Comparison of ENCODE assay signal across 26 cellular contexts in the genomic region with DNA sequence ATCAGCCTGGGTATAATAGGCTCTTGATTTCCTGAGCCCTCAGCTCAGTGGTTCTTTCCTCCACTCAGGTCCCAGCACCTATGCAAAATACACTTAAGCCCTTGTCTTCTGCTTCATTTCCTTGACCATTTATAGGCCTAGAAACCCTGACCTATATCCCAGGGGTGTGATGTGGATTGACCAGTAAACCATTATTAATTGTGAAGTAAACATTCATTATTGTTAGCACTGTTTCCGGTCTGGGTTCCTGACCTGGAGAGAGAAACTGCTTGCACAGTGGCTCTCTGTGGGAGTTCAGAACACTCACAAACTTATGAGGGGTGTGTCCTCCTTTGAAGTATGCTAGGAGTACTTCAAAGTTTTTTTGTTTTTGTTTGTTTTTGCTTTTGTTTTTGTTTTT. TPM values are rescaled to one million over a fixed set of nuclear protein-coding genes. Genes with fewer than 3 reads are reported as not detected.
"Had no signal": no experiment of that assay in that cellular context is flagged by ENCODE, and none has a peak within 500 bp of the region (broad histone marks: within the 10 kb centered on the region; RNA-seq: fewer than 3 reads in every experiment).

No MANE protein-coding gene starts in this region.

- H3K4me1 ChIP-seq: colonic mucosa, esophagus muscularis mucosa, psoas muscle, sigmoid colon, testis, tibial artery had no signal

- H3K9me3 Mint-ChIP-seq: dendritic cell treated with granulocyte-macrophage colony-stimulating factor and Interleukin-4, amounts not matched to agents 40 ng/mL and 50 ng/mL, for 4 days; memory B cell; natural killer cell; stimulated activated memory B cell treated with anti-CD40 and anti-IgM and Interleukin-4, amounts not matched to agents 10 μg/mL and 1 μg/mL and 100 μg/mL, for 72 hours; type B pancreatic cell had no signal

- H3K36me3 Mint-ChIP-seq: memory B cell; natural killer cell; stimulated activated memory B cell treated with anti-CD40 and anti-IgM and Interleukin-4, amounts not matched to agents 10 μg/mL and 1 μg/mL and 100 μg/mL, for 72 hours; type B pancreatic cell had no signal

- H3K27ac Mint-ChIP-seq: dendritic cell treated with granulocyte-macrophage colony-stimulating factor and Interleukin-4, amounts not matched to agents 40 ng/mL and 50 ng/mL, for 4 days; memory B cell; natural killer cell; stimulated activated memory B cell treated with anti-CD40 and anti-IgM and Interleukin-4, amounts not matched to agents 10 μg/mL and 1 μg/mL and 100 μg/mL, for 72 hours; type B pancreatic cell had no signal

- H3K27ac ChIP-seq: colonic mucosa, esophagus muscularis mucosa, hepatocyte, ovary, psoas muscle, sigmoid colon, testis, tibial artery had no signal

- H3K4me3 Mint-ChIP-seq: dendritic cell treated with granulocyte-macrophage colony-stimulating factor and Interleukin-4, amounts not matched to agents 40 ng/mL and 50 ng/mL, for 4 days; memory B cell; natural killer cell; stimulated activated memory B cell treated with anti-CD40 and anti-IgM and Interleukin-4, amounts not matched to agents 10 μg/mL and 1 μg/mL and 100 μg/mL, for 72 hours; type B pancreatic cell had no signal

- H3K4me1 Mint-ChIP-seq: memory B cell; natural killer cell; stimulated activated memory B cell treated with anti-CD40 and anti-IgM and Interleukin-4, amounts not matched to agents 10 μg/mL and 1 μg/mL and 100 μg/mL, for 72 hours had no signal

- H3K27me3 ChIP-seq: colonic mucosa, hepatocyte, ovary, sigmoid colon, testis had no signal

- ATAC-seq: left lobe of liver; natural killer cell; psoas muscle; right cardiac atrium; stimulated activated memory B cell treated with anti-CD40 and anti-IgM and Interleukin-4, amounts not matched to agents 10 μg/mL and 1 μg/mL and 100 μg/mL, for 72 hours; stimulated activated naive CD8-positive, alpha-beta T cell treated with anti-CD3 and anti-CD28 coated beads, Interleukin-15, Interleukin-2, amounts not matched to agents 100 U/mL and 50 U/mL, for 24 hours had no signal

- DNase-seq: colonic mucosa; effector memory CD4-positive, alpha-beta T cell; foreskin melanocyte; kidney; natural killer cell; occipital lobe; ovary; posterior cingulate gyrus; psoas muscle; right cardiac atrium; sigmoid colon; stimulated activated CD4-positive, alpha-beta T cell treated with anti-CD3 and anti-CD28 coated beads, Interleukin-4, amount 100 ng/mL, for 4 hours; stimulated activated naive CD8-positive, alpha-beta T cell treated with anti-CD3 and anti-CD28 coated beads, Interleukin-15, Interleukin-2, amounts not matched to agents 100 U/mL and 50 U/mL, for 24 hours; substantia nigra; testis; tibial artery had no signal

RNA-seq across cellular contexts. Expression of a gene that starts 38.8 kb away (rescaled TPM):
- total RNA-seq: endothelial cell of umbilical vein, fibroblast of lung, mononuclear cell, natural killer cell had no signal
- polyA plus RNA-seq: endothelial cell of umbilical vein, fibroblast of lung had no signal
